Comparison of ENCODE assay signal across 8 cellular contexts in genomic region chr7:150406565-150407421, GRCh38. TPM values are rescaled to one million over a fixed set of nuclear protein-coding genes. Genes with fewer than 3 reads are reported as not detected.
DNase-seq lines count a peak whose midpoint lies in the region; ATAC-seq and TF ChIP-seq lines count a peak whose summit lies in the region.

No MANE protein-coding gene starts in this region.

- H3K9me3 Mint-ChIP-seq in T-cell = no peaks in the 10 kb centered on the region
- H3K9me3 Mint-ChIP-seq in progenitor cell of endocrine pancreas (ENCODE audit: low read depth) = no peaks in the 10 kb centered on the region

- CTCF ChIA-PET in T-cell (lab: Charles Lee) = interaction anchor here (0.6 to 2.4 kb wide), 9 partner anchors 12 to 61 kb away, joined by 3 to 7 read pairs (median 4); no protein-coding TSS in a partner anchor

- DNase-seq in T-cell = peak in 10 of 34 experiments; percentile 17 to 32 (median 20)
- peak; percentile 73 to 79 for DNase-seq in erythroblast (lab: John Stamatoyannopoulos, UW)
- no peak for DNase-seq in progenitor cell of endocrine pancreas (ENCODE audit: low spot score, unreplicated experiment)
- no peak for DNase-seq in GF-D8 (lab: John Stamatoyannopoulos, UW)
- no peak for DNase-seq in NCI-H774 (lab: John Stamatoyannopoulos, UW)

- TF ChIP-seq POLR2A in erythroblast (IDR thresholded peaks at IDR 0.05; ENCODE audit: low read length) = no peak

- POLR2A ChIA-PET in T-cell (lab: Charles Lee) = interaction anchor here (0.5 to 1.0 kb wide), 2 partner anchors 18 to 214 kb away, joined by 3 to 4 read pairs; no protein-coding TSS in a partner anchor

- TF ChIP-seq CTCF in 22Rv1 (IDR thresholded peaks at IDR 0.05) = no peak
- no peak for TF ChIP-seq CTCF in progenitor cell of endocrine pancreas (IDR thresholded peaks at IDR 0.05; ENCODE audit: unreplicated experiment)

- peak overlapping the region; percentile 91 to 94 (median 92) for H3K4me3 Mint-ChIP-seq in T-cell
- peak overlapping the region; percentile 94 for H3K4me3 Mint-ChIP-seq in progenitor cell of endocrine pancreas (ENCODE audit: low read depth)

- peak overlapping the region; percentile 32 for H3K27ac ChIP-seq in 22Rv1

- H3K27me3 Mint-ChIP-seq in T-cell (no peaks in the 10 kb centered on the region), progenitor cell of endocrine pancreas (no peaks in the 10 kb centered on the region)

- H3K27ac Mint-ChIP-seq in T-cell = peak overlapping the region; percentile 98 to 99
- peak overlapping the region; percentile 18 for H3K27ac Mint-ChIP-seq in progenitor cell of endocrine pancreas

- H3K36me3 Mint-ChIP-seq in T-cell (peaks cover 12% of the 10 kb centered on the region), progenitor cell of endocrine pancreas (ENCODE audit: insufficient read depth) (peaks cover 4% of the 10 kb centered on the region)

- H3K4me1 Mint-ChIP-seq in T-cell (peaks cover 36 to 55% (median 37%) of the 10 kb centered on the region in 3 donors), progenitor cell of endocrine pancreas (ENCODE audit: low read depth) (peaks cover 32% of the 10 kb centered on the region)

- ATAC-seq in GM18868 (IDR thresholded peaks at IDR 0.05; ENCODE audit: unreplicated experiment) (peak; percentile 58), HG03045 (IDR thresholded peaks at IDR 0.05; ENCODE audit: unreplicated experiment) (peak; percentile 53), T-cell (replicated peaks in 1 of 4) (peak; percentile 25 to 56 (median 32))

RNA-seq across cellular contexts. Expression of gene ZNF775, which starts 27.7 kb away (rescaled TPM):
- 1 to 10 TPM; 1.9 to 8.6 (median 6.3) TPM for total RNA-seq in T-cell
- 10.8 and 13.4 TPM in 2 replicates for total RNA-seq in progenitor cell of endocrine pancreas

RNA-seq across cellular contexts. Expression of gene REPIN1, which starts 38.2 kb away (rescaled TPM):
- total RNA-seq in T-cell = 100 to 1,000 TPM in 3 of 5 donors, 10 to 100 TPM in 2; 64.0 to 110 (median 101) TPM
- total RNA-seq in progenitor cell of endocrine pancreas = 148 and 153 TPM in 2 replicates

RNA-seq across cellular contexts. Expression of gene GIMAP8, which starts 43.6 kb away (rescaled TPM):
- total RNA-seq in T-cell (10 to 100 TPM; 17.8 to 54.6 (median 50.1) TPM), progenitor cell of endocrine pancreas (not detected in 2 replicates)

Comparison
In these comparisons a context has a peak if more than half of its experiments do, and no peak if none do; other contexts are left out.
1. DNase-seq: peak in erythroblast (2 of 2); none in progenitor cell of endocrine pancreas (single experiment), GF-D8 (single experiment) and NCI-H774 (single experiment).
2. RNA of gene GIMAP8, which starts 43.6 kb away (total RNA-seq): 17.8 to 54.6 TPM in T-cell; not detected in progenitor cell of endocrine pancreas; every median in the first group is over 10 times any median in the second.
3. Peak in every context shown above with its lines, with median percentiles within 50 percentile points of each other: ATAC-seq.